10 cellular contexts compared by ENCODE assay signal in genomic region chr2:176291768-176292393, GRCh38. TPM values are rescaled to one million over a fixed set of nuclear protein-coding genes. Genes with fewer than 3 reads are reported as not detected.
A peak's percentile ranks its signal among the peaks of the same experiment; 100 is the strongest.
DNase-seq lines count a peak whose midpoint lies in the region; ATAC-seq and TF ChIP-seq lines count a peak whose summit lies in the region.
"Had no signal": no experiment of that assay in that cellular context is flagged by ENCODE, and none has a peak within 500 bp of the region (broad histone marks: within the 10 kb centered on the region; RNA-seq: fewer than 3 reads in every experiment).

No MANE protein-coding gene starts in this region.

- 0 out of 2 replicates have a peak, but pooled peaks cover 3% of the 10 kb centered on the region for H3F3A ChIP-seq in PC-9 (ENCODE audit: insufficient read depth, low read depth)

- H3K4me2 ChIP-seq in PC-9, result no peak overlapping the region

- ATAC-seq in GM18909 (IDR thresholded peaks at IDR 0.05; ENCODE audit: poor library complexity, unreplicated experiment) (peak; percentile 86), HG02870 (IDR thresholded peaks at IDR 0.05; ENCODE audit: unreplicated experiment) (peak; percentile 89)

- H3K27ac ChIP-seq in PC-9, result 0 out of 2 replicates have a peak overlapping the region, but pooled peaks have one; percentile 2
- no peak overlapping the region for H3K27ac ChIP-seq in effector memory CD4-positive, alpha-beta T cell (ENCODE audit: insufficient read depth, low read length, poor library complexity, severe bottlenecking)

- intact Hi-C loops in PC-9 (cut with micrococcal nuclease; ENCODE audit: unreplicated experiment), result no loop called here

- H3K4me3 ChIP-seq in PC-9, result no peak overlapping the region
- H3K4me3 ChIP-seq in effector memory CD4-positive, alpha-beta T cell (ENCODE audit: insufficient read depth, low read depth, low read length, poor library complexity, severe bottlenecking), result no peak overlapping the region

- no peak overlapping the region for H2AFZ ChIP-seq in PC-9

- DNase-seq in DMS53 (lab: John Stamatoyannopoulos, UW), result peak; percentile 74
- DNase-seq in PC-9, result no peak
- DNase-seq in COR-L47 (lab: John Stamatoyannopoulos, UW), result no peak
- DNase-seq in effector memory CD4-positive, alpha-beta T cell, result no peak
- no peak for DNase-seq in NCI-H1694 treated with DMSO at 0.1 percent for 48 hours (lab: John Stamatoyannopoulos, UW)
- DNase-seq in NCI-H1694 (lab: John Stamatoyannopoulos, UW), result no peak
- DNase-seq: cortex of kidney, DMS153 had no signal

- peaks cover 88% of the 10 kb centered on the region for H3K79me2 ChIP-seq in PC-9 (ENCODE audit: low read depth)

- H3K4me1 ChIP-seq in PC-9 (replicated peaks; ENCODE audit: insufficient read depth), result 0 out of 2 replicates have a peak, but pooled peaks cover 13% of the 10 kb centered on the region
- no peaks in the 10 kb centered on the region for H3K4me1 ChIP-seq in effector memory CD4-positive, alpha-beta T cell (ENCODE audit: control insufficient read depth, insufficient read depth, low read length, poor library complexity, severe bottlenecking)

- H3K27me3 ChIP-seq in PC-9 (ENCODE audit: insufficient read depth, low read depth), result no peaks in the 10 kb centered on the region
- H3K27me3 ChIP-seq in effector memory CD4-positive, alpha-beta T cell (replicated peaks; ENCODE audit: control insufficient read depth, insufficient read depth, low read length, poor library complexity, severe bottlenecking), result no peaks in the 10 kb centered on the region

- no peaks in the 10 kb centered on the region for H3K9me3 ChIP-seq in PC-9 (ENCODE audit: insufficient read depth, low read depth)
- H3K9me3 ChIP-seq in effector memory CD4-positive, alpha-beta T cell (ENCODE audit: control insufficient read depth, low read length), result no peaks in the 10 kb centered on the region

- peaks cover 5% of the 10 kb centered on the region; the same call in 1 of the 2 replicates for H3K36me3 ChIP-seq in PC-9 (ENCODE audit: low read depth)
- no peaks in the 10 kb centered on the region for H3K36me3 ChIP-seq in effector memory CD4-positive, alpha-beta T cell (ENCODE audit: control insufficient read depth, insufficient read depth, low read length)

- CTCF ChIA-PET in PC-9 (lab: Charles Lee), result no interaction called here

- BruUV-seq in PC-9 (replicated peaks; lab: Mats Ljungman, UMichigan), result no TSS peak

- POLR2A ChIA-PET in PC-9 (lab: Charles Lee; ENCODE audit: unreplicated experiment), result no interaction called here

- no peaks in the 10 kb centered on the region for H3K9me2 ChIP-seq in PC-9 (ENCODE audit: insufficient read depth)

- no peak for TF ChIP-seq CTCF in PC-9 (conservative IDR thresholded peaks at IDR 0.05)

- peaks cover 52% of the 10 kb centered on the region for H4K20me1 ChIP-seq in PC-9 (ENCODE audit: insufficient read depth)

RNA-seq across cellular contexts. Expression of gene MTX2, which starts 22.6 kb away (rescaled TPM):
- total RNA-seq in PC-9 (2021), result 48.5 and 53.9 TPM in 2 replicates
